Comparison of ENCODE assay signal across 1 cellular context in the genomic region with DNA sequence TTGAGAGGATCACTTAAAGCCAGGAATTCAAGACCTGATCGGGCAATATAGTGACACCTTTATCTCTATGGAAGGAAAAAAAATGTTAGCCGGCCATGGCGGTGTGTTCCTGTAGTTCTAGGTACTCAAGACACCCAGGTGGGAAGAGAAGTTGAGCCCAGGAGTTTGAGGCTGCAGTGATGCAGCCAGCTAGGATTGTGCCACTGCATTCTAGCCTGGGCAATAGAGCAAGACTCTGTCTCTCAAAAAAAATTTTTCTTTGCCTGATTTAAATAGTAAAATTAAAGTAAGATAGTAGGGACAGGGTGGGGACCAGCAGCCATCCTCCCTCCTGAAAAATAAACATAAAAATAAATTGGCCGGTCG.
TF ChIP-seq lines count a peak whose summit lies in the region.

No MANE protein-coding gene starts in this region.

TF ChIP-seq in K562, 482 proteins besides CTCF, POLR2A, EP300 and RAD21 (continues in another document):
- TF ChIP-seq GABPA (tag; conservative IDR thresholded peaks at IDR 0.05; ENCODE audit: low read depth) = peak; percentile 10; the same call in 1 of the 2 replicates
- TF ChIP-seq, protein P1, sequence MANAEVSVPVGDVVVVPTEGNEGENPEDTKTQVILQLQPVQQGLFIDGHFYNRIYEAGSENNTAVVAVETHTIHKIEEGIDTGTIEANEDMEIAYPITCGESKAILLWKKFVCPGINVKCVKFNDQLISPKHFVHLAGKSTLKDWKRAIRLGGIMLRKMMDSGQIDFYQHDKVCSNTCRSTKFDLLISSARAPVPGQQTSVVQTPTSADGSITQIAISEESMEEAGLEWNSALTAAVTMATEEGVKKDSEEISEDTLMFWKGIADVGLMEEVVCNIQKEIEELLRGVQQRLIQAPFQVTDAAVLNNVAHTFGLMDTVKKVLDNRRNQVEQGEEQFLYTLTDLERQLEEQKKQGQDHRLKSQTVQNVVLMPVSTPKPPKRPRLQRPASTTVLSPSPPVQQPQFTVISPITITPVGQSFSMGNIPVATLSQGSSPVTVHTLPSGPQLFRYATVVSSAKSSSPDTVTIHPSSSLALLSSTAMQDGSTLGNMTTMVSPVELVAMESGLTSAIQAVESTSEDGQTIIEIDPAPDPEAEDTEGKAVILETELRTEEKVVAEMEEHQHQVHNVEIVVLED (CRISPR knock-in tag; IDR thresholded peaks at IDR 0.05) = no peak
- TF ChIP-seq TAF7 (tag; IDR thresholded peaks at IDR 0.05) = no peak
- TF ChIP-seq CCNT2 (IDR thresholded peaks at IDR 0.05; ENCODE audit: borderline replicate concordance, extremely low read depth, insufficient read length, low read depth, low read length) = no peak
- no peak for TF ChIP-seq LEF1 (IDR thresholded peaks at IDR 0.05)
- TF ChIP-seq KLF16 (IDR thresholded peaks at IDR 0.05) = no peak
- 0 out of 2 replicates have a peak, but pooled peaks have one; percentile 3 for TF ChIP-seq RB1 (IDR thresholded peaks at IDR 0.05; ENCODE audit: low read depth)
- TF ChIP-seq CEBPB (tag; IDR thresholded peaks at IDR 0.05) = no peak
- TF ChIP-seq ZNF695 (CRISPR knock-in tag; IDR thresholded peaks at IDR 0.05) = no peak
- TF ChIP-seq SLC30A9 (CRISPR knock-in tag; IDR thresholded peaks at IDR 0.05) = no peak
- TF ChIP-seq ZNF3 (CRISPR knock-in tag; IDR thresholded peaks at IDR 0.05) = no peak
- no peak for TF ChIP-seq ZNF707 (CRISPR knock-in tag; conservative IDR thresholded peaks at IDR 0.05)
- no peak for TF ChIP-seq ZNF764 (CRISPR knock-in tag; IDR thresholded peaks at IDR 0.05; ENCODE audit: low read depth)
- peak; percentile 75 for TF ChIP-seq ZNF121 (CRISPR knock-in tag; conservative IDR thresholded peaks at IDR 0.05)
- no peak for TF ChIP-seq PPARD (CRISPR knock-in tag; IDR thresholded peaks at IDR 0.05)
- TF ChIP-seq, protein P2, sequence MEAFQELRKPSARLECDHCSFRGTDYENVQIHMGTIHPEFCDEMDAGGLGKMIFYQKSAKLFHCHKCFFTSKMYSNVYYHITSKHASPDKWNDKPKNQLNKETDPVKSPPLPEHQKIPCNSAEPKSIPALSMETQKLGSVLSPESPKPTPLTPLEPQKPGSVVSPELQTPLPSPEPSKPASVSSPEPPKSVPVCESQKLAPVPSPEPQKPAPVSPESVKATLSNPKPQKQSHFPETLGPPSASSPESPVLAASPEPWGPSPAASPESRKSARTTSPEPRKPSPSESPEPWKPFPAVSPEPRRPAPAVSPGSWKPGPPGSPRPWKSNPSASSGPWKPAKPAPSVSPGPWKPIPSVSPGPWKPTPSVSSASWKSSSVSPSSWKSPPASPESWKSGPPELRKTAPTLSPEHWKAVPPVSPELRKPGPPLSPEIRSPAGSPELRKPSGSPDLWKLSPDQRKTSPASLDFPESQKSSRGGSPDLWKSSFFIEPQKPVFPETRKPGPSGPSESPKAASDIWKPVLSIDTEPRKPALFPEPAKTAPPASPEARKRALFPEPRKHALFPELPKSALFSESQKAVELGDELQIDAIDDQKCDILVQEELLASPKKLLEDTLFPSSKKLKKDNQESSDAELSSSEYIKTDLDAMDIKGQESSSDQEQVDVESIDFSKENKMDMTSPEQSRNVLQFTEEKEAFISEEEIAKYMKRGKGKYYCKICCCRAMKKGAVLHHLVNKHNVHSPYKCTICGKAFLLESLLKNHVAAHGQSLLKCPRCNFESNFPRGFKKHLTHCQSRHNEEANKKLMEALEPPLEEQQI (IDR thresholded peaks at IDR 0.05) = no peak
- no peak for TF ChIP-seq TARDBP (IDR thresholded peaks at IDR 0.05)
- TF ChIP-seq, protein P3, sequence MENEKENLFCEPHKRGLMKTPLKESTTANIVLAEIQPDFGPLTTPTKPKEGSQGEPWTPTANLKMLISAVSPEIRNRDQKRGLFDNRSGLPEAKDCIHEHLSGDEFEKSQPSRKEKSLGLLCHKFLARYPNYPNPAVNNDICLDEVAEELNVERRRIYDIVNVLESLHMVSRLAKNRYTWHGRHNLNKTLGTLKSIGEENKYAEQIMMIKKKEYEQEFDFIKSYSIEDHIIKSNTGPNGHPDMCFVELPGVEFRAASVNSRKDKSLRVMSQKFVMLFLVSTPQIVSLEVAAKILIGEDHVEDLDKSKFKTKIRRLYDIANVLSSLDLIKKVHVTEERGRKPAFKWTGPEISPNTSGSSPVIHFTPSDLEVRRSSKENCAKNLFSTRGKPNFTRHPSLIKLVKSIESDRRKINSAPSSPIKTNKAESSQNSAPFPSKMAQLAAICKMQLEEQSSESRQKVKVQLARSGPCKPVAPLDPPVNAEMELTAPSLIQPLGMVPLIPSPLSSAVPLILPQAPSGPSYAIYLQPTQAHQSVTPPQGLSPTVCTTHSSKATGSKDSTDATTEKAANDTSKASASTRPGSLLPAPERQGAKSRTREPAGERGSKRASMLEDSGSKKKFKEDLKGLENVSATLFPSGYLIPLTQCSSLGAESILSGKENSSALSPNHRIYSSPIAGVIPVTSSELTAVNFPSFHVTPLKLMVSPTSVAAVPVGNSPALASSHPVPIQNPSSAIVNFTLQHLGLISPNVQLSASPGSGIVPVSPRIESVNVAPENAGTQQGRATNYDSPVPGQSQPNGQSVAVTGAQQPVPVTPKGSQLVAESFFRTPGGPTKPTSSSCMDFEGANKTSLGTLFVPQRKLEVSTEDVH (IDR thresholded peaks at IDR 0.05; ENCODE audit: low read depth, partially characterized antibody) = no peak
- TF ChIP-seq, protein P4, sequence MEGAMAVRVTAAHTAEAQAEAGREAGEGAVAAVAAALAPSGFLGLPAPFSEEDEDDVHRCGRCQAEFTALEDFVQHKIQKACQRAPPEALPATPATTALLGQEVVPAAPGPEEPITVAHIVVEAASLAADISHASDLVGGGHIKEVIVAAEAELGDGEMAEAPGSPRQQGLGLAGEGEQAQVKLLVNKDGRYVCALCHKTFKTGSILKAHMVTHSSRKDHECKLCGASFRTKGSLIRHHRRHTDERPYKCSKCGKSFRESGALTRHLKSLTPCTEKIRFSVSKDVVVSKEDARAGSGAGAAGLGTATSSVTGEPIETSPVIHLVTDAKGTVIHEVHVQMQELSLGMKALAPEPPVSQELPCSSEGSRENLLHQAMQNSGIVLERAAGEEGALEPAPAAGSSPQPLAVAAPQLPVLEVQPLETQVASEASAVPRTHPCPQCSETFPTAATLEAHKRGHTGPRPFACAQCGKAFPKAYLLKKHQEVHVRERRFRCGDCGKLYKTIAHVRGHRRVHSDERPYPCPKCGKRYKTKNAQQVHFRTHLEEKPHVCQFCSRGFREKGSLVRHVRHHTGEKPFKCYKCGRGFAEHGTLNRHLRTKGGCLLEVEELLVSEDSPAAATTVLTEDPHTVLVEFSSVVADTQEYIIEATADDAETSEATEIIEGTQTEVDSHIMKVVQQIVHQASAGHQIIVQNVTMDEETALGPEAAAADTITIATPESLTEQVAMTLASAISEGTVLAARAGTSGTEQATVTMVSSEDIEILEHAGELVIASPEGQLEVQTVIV (CRISPR knock-in tag; IDR thresholded peaks at IDR 0.05; ENCODE audit: borderline replicate concordance) = no peak
- TF ChIP-seq MAFF (IDR thresholded peaks at IDR 0.05; ENCODE audit: low read length) = no peak
- TF ChIP-seq BMI1 (IDR thresholded peaks at IDR 0.05; ENCODE audit: low read length) = no peak
- TF ChIP-seq ETS2 (tag; IDR thresholded peaks at IDR 0.05; ENCODE audit: borderline replicate concordance, poor library complexity, severe bottlenecking) = no peak
- TF ChIP-seq HOXB6 (CRISPR knock-in tag; IDR thresholded peaks at IDR 0.05; ENCODE audit: borderline replicate concordance) = no peak
- no peak for TF ChIP-seq NR3C1 (CRISPR knock-in tag; IDR thresholded peaks at IDR 0.05)
- no peak for TF ChIP-seq COPS2 (conservative IDR thresholded peaks at IDR 0.05)
- no peak; the same call in 1 of the 2 replicates for TF ChIP-seq PHF8 (IDR thresholded peaks at IDR 0.05; ENCODE audit: borderline replicate concordance, low read length)
- TF ChIP-seq, protein P5, sequence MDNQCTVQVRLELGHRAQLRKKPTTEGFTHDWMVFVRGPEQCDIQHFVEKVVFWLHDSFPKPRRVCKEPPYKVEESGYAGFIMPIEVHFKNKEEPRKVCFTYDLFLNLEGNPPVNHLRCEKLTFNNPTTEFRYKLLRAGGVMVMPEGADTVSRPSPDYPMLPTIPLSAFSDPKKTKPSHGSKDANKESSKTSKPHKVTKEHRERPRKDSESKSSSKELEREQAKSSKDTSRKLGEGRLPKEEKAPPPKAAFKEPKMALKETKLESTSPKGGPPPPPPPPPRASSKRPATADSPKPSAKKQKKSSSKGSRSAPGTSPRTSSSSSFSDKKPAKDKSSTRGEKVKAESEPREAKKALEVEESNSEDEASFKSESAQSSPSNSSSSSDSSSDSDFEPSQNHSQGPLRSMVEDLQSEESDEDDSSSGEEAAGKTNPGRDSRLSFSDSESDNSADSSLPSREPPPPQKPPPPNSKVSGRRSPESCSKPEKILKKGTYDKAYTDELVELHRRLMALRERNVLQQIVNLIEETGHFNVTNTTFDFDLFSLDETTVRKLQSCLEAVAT (IDR thresholded peaks at IDR 0.05) = no peak
- TF ChIP-seq, protein P6, sequence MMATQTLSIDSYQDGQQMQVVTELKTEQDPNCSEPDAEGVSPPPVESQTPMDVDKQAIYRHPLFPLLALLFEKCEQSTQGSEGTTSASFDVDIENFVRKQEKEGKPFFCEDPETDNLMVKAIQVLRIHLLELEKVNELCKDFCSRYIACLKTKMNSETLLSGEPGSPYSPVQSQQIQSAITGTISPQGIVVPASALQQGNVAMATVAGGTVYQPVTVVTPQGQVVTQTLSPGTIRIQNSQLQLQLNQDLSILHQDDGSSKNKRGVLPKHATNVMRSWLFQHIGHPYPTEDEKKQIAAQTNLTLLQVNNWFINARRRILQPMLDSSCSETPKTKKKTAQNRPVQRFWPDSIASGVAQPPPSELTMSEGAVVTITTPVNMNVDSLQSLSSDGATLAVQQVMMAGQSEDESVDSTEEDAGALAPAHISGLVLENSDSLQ (IDR thresholded peaks at IDR 0.05) = 0 out of 2 replicates have a peak, but pooled peaks have one; percentile 15
- peak; percentile 32; the same call in 1 of the 2 replicates for TF ChIP-seq ZEB2 (IDR thresholded peaks at IDR 0.05)
- TF ChIP-seq ILF3 (IDR thresholded peaks at IDR 0.05; ENCODE audit: borderline replicate concordance) = no peak
- no peak for TF ChIP-seq POU5F1 (IDR thresholded peaks at IDR 0.05; ENCODE audit: borderline replicate concordance, low read depth, low read length, partially characterized antibody)
- TF ChIP-seq ZNF717 (CRISPR knock-in tag; IDR thresholded peaks at IDR 0.05) = no peak
- TF ChIP-seq NRF1 (conservative IDR thresholded peaks at IDR 0.05 in 1 of 2, IDR thresholded peaks at IDR 0.05 in 1 of 2) = peak in 1 of 2 experiments; percentile 9; a peak in 2 of 4 replicates
- TF ChIP-seq L3MBTL2 (IDR thresholded peaks at IDR 0.05) = peak; percentile 48
- TF ChIP-seq SRSF3 (IDR thresholded peaks at IDR 0.05; ENCODE audit: insufficient read depth, low read length) = no peak
- no peak for TF ChIP-seq ZBTB8A (IDR thresholded peaks at IDR 0.05; ENCODE audit: partially characterized antibody)
- no peak for TF ChIP-seq FOXJ3 (CRISPR knock-in tag; IDR thresholded peaks at IDR 0.05)
- TF ChIP-seq, protein P7, sequence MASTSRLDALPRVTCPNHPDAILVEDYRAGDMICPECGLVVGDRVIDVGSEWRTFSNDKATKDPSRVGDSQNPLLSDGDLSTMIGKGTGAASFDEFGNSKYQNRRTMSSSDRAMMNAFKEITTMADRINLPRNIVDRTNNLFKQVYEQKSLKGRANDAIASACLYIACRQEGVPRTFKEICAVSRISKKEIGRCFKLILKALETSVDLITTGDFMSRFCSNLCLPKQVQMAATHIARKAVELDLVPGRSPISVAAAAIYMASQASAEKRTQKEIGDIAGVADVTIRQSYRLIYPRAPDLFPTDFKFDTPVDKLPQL (IDR thresholded peaks at IDR 0.05; ENCODE audit: extremely low read depth, insufficient read length) = no peak
- TF ChIP-seq, protein P8, sequence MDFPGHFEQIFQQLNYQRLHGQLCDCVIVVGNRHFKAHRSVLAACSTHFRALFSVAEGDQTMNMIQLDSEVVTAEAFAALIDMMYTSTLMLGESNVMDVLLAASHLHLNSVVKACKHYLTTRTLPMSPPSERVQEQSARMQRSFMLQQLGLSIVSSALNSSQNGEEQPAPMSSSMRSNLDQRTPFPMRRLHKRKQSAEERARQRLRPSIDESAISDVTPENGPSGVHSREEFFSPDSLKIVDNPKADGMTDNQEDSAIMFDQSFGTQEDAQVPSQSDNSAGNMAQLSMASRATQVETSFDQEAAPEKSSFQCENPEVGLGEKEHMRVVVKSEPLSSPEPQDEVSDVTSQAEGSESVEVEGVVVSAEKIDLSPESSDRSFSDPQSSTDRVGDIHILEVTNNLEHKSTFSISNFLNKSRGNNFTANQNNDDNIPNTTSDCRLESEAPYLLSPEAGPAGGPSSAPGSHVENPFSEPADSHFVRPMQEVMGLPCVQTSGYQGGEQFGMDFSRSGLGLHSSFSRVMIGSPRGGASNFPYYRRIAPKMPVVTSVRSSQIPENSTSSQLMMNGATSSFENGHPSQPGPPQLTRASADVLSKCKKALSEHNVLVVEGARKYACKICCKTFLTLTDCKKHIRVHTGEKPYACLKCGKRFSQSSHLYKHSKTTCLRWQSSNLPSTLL (IDR thresholded peaks at IDR 0.05) = no peak
- no peak for TF ChIP-seq ZFPM2 (CRISPR knock-in tag; IDR thresholded peaks at IDR 0.05)
- TF ChIP-seq EHMT2 (IDR thresholded peaks at IDR 0.05) = peak; percentile 10; the same call in 1 of the 2 replicates
- TF ChIP-seq, protein P9, sequence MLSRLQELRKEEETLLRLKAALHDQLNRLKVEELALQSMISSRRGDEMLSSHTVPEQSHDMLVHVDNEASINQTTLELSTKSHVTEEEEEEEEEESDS (CRISPR knock-in tag; IDR thresholded peaks at IDR 0.05) = no peak
- TF ChIP-seq, protein P10, sequence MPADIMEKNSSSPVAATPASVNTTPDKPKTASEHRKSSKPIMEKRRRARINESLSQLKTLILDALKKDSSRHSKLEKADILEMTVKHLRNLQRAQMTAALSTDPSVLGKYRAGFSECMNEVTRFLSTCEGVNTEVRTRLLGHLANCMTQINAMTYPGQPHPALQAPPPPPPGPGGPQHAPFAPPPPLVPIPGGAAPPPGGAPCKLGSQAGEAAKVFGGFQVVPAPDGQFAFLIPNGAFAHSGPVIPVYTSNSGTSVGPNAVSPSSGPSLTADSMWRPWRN (IDR thresholded peaks at IDR 0.05; ENCODE audit: low read depth) = no peak
- TF ChIP-seq CEBPG (CRISPR knock-in tag; IDR thresholded peaks at IDR 0.05) = no peak
- no peak for TF ChIP-seq CEBPG (tag; conservative IDR thresholded peaks at IDR 0.05 in 1 of 2, IDR thresholded peaks at IDR 0.05 in 1 of 2)
- no peak for TF ChIP-seq RBM25 (IDR thresholded peaks at IDR 0.05; ENCODE audit: low read depth, low read length, severe bottlenecking)
